23 cellular contexts compared by ENCODE assay signal in the genomic region with DNA sequence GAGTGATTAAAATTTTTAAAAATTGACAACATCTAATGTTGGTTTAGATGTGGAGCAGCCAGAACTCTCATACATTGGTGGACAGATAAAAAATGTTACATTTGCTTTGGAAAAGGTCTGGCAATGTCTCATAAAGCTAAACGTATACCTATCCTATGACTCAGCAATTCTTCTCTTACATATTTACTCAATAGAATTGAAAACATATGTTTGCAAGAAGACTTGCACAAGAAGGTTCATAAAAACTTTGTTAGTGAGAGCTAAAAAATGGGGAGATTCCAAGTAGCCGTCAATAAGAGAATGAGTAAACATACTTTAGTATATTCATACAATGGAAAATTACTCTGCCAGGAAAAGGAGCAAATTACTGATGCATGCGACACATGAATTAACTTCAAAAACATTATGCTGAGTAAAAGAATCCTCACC. TPM values are rescaled to one million over a fixed set of nuclear protein-coding genes. Genes with fewer than 3 reads are reported as not detected.
A peak's percentile ranks its signal among the peaks of the same experiment; 100 is the strongest.
DNase-seq lines count a peak whose midpoint lies in the region; ATAC-seq, FAIRE-seq and TF ChIP-seq lines count a peak whose summit lies in the region.
"Had no signal": no experiment of that assay in that cellular context is flagged by ENCODE, and none has a peak within 500 bp of the region (broad histone marks: within the 10 kb centered on the region; RNA-seq: fewer than 3 reads in every experiment).

No MANE protein-coding gene starts in this region.

- H3K9me1 ChIP-seq in K562 (ENCODE audit: control insufficient read depth, insufficient read depth, low read length), result no peaks in the 10 kb centered on the region

- H4K20me1 ChIP-seq in K562 (replicated peaks; ENCODE audit: control insufficient read depth, insufficient read depth, low read length), result no peaks in the 10 kb centered on the region

- H3K79me2 ChIP-seq in K562 (ENCODE audit: control insufficient read depth, insufficient read depth, low read length), result no peaks in the 10 kb centered on the region

- H3K36me3 ChIP-seq in K562 (ENCODE audit: control insufficient read depth, insufficient read depth, low read length), result no peaks in the 10 kb centered on the region
- H3K36me3 ChIP-seq in upper lobe of left lung, result no peaks in the 10 kb centered on the region
- H3K36me3 ChIP-seq: ascending aorta, BE2C, colonic mucosa, neutrophil, transverse colon had no signal

- 0% methylated on average over 3 of the region's 3 CpGs for WGBS in K562 (ENCODE audit: insufficient coverage, low coverage, missing lambda C conversion rate)
- 81 to 85% methylated on average over 3 of the region's 3 CpGs for WGBS in upper lobe of left lung, 2 donors

- POLR2A ChIA-PET in K562 (lab: Yijun Ruan, JAX), result no interaction called here

- TF ChIP-seq POLR2A in K562 (conservative IDR thresholded peaks at IDR 0.05), result no peak
- TF ChIP-seq POLR2A in upper lobe of left lung (IDR thresholded peaks at IDR 0.05), result no peak

- H3K27ac ChIP-seq in K562 (ENCODE audit: extremely low read depth, low read depth, low read length) (no peak overlapping the region), upper lobe of left lung (no peak overlapping the region)
- H3K27ac ChIP-seq: ascending aorta, colonic mucosa, left ventricle myocardium inferior, neutrophil, transverse colon had no signal

- no peak overlapping the region for H2AFZ ChIP-seq in K562 (ENCODE audit: low read depth, low read length)

- no peak overlapping the region for H3K9ac ChIP-seq in K562 (ENCODE audit: insufficient read depth in 1 of 2, low read depth in 2 of 2, low read length in 2 of 2)

- ATAC-seq in K562 (no peak), upper lobe of left lung (ENCODE audit: low FRiP score in 2 of 2) (no peak), HG03439 (IDR thresholded peaks at IDR 0.05; ENCODE audit: unreplicated experiment) (no peak)

- no peaks in the 10 kb centered on the region; a peak in 2 of 5 replicates for H3K4me1 ChIP-seq in K562 (replicated peaks in 1 of 2; ENCODE audit: control insufficient read depth in 2 of 2, insufficient read depth in 2 of 2, low read length in 2 of 2)
- peaks cover 21 to 38% (median 25%) of the 10 kb centered on the region in 4 donors for H3K4me1 ChIP-seq in upper lobe of left lung
- H3K4me1 ChIP-seq: BE2C, colonic mucosa had no signal

- TF ChIP-seq CTCF in AG09309 (IDR thresholded peaks at IDR 0.05; ENCODE audit: control insufficient read depth, insufficient read depth, low read depth, low read length, missing control alignments) (no peak), K562 (IDR thresholded peaks at IDR 0.05 in 2 of 3, conservative IDR thresholded peaks at IDR 0.05 in 1 of 3; ENCODE audit: insufficient read depth in 2 of 3, low read depth in 1 of 3, low read length in 3 of 3) (no peak), upper lobe of left lung (IDR thresholded peaks at IDR 0.05) (no peak)

- no peak overlapping the region for H3K4me2 ChIP-seq in K562 (ENCODE audit: insufficient read depth, low read length)

- intact Hi-C loops in K562 (cut with micrococcal nuclease), result no loop called here

- DNase-seq in AG09309 (ENCODE audit: low read depth) (peak; percentile 91), HCEC 1CT (peak; percentile 99), K562 (ENCODE audit: extremely low read depth in 1 of 4, low spot score in 3 of 4) (no peak), hepatic stellate cell (ENCODE audit: low spot score) (peak; percentile 29), upper lobe of left lung (no peak), DMS 273 (lab: John Stamatoyannopoulos, UW; ENCODE audit: unreplicated experiment) (no peak), NCI-H774 (lab: John Stamatoyannopoulos, UW) (no peak)
- DNase-seq: activated CD4-positive, alpha-beta T cell treated with anti-CD3 and anti-CD28 coated beads, Interleukin-2, amount 50 U/mL, for 1 hour; activated CD8-positive, alpha-beta memory T cell treated with anti-CD3 and anti-CD28 coated beads, Interleukin-2, amount 50 U/mL, for 48 hours; activated gamma-delta T cell treated with Interleukin-2 at 50 U/mL for 16 hours; BE2C; colonic mucosa; left ventricle myocardium inferior; MV-4-11; NCI-H2029; NCI-H446; NK-92 treated with Interleukin-12 subunit alpha and Interleukin-12 subunit beta, amount 100 ng/mL, for 24 hours; stimulated activated naive CD4-positive, alpha-beta T cell; transverse colon had no signal

- H3K27me3 ChIP-seq in K562 (ENCODE audit: control insufficient read depth in 2 of 2, insufficient read depth in 2 of 2, low read length in 2 of 2), result peaks cover 0 to 9% of the 10 kb centered on the region in 2 experiments; a peak in 1 of 5 replicates
- H3K27me3 ChIP-seq in upper lobe of left lung, result no peaks in the 10 kb centered on the region
- H3K27me3 ChIP-seq: ascending aorta, BE2C, colonic mucosa, neutrophil, transverse colon had no signal

- no peaks in the 10 kb centered on the region for H3K9me3 ChIP-seq in K562 (replicated peaks; ENCODE audit: control insufficient read depth, insufficient read depth, low read depth, low read length)
- no peaks in the 10 kb centered on the region for H3K9me3 ChIP-seq in upper lobe of left lung
- H3K9me3 ChIP-seq: ascending aorta, BE2C, colonic mucosa, left ventricle myocardium inferior, neutrophil, transverse colon had no signal

- CTCF ChIA-PET in K562 (lab: Yijun Ruan, JAX; ENCODE audit: low intra/inter-chr PET ratio), result no interaction called here

- no peak for FAIRE-seq in K562 (lab: Jason Lieb, UNC)

- BruUV-seq in K562 (replicated peaks; lab: Mats Ljungman, UMichigan), result no TSS peak

- in situ Hi-C loops in K562 (cut with MboI), result no loop called here

- H3K4me3 ChIP-seq in AG09309 (ENCODE audit: control insufficient read depth, low read depth, low read length) (no peak overlapping the region), K562 (no peak overlapping the region), upper lobe of left lung (no peak overlapping the region)
- H3K4me3 ChIP-seq: ascending aorta, colonic mucosa, left ventricle myocardium inferior, transverse colon had no signal

- TF ChIP-seq RAD21 in K562 (CRISPR knock-in tag; conservative IDR thresholded peaks at IDR 0.05 in 1 of 2, IDR thresholded peaks at IDR 0.05 in 1 of 2), result no peak

- TF ChIP-seq EP300 in K562 (IDR thresholded peaks at IDR 0.05; ENCODE audit: low read length) (no peak), upper lobe of left lung (IDR thresholded peaks at IDR 0.05) (no peak)

TF ChIP-seq in K562, 482 proteins besides CTCF, POLR2A, EP300 and RAD21 (continues in another document):
- TF ChIP-seq POLR2AphosphoS2 (IDR thresholded peaks at IDR 0.05; ENCODE audit: low read length), result no peak
- peak; percentile 47; the same call in 1 of the 2 replicates for TF ChIP-seq MAFK (IDR thresholded peaks at IDR 0.05; ENCODE audit: low read length)
- TF ChIP-seq, protein P1, sequence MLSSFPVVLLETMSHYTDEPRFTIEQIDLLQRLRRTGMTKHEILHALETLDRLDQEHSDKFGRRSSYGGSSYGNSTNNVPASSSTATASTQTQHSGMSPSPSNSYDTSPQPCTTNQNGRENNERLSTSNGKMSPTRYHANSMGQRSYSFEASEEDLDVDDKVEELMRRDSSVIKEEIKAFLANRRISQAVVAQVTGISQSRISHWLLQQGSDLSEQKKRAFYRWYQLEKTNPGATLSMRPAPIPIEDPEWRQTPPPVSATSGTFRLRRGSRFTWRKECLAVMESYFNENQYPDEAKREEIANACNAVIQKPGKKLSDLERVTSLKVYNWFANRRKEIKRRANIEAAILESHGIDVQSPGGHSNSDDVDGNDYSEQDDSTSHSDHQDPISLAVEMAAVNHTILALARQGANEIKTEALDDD (IDR thresholded peaks at IDR 0.05), result no peak
- peak; percentile 62; the same call in 1 of the 2 replicates for TF ChIP-seq NFE2L1 (tag; IDR thresholded peaks at IDR 0.05; ENCODE audit: borderline replicate concordance, low read depth)
- peak; percentile 69 for TF ChIP-seq ZNF146 (CRISPR knock-in tag; IDR thresholded peaks at IDR 0.05; ENCODE audit: unreplicated experiment)
- TF ChIP-seq, protein P2, sequence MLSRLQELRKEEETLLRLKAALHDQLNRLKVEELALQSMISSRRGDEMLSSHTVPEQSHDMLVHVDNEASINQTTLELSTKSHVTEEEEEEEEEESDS (CRISPR knock-in tag; IDR thresholded peaks at IDR 0.05), result no peak
- TF ChIP-seq, protein P3, sequence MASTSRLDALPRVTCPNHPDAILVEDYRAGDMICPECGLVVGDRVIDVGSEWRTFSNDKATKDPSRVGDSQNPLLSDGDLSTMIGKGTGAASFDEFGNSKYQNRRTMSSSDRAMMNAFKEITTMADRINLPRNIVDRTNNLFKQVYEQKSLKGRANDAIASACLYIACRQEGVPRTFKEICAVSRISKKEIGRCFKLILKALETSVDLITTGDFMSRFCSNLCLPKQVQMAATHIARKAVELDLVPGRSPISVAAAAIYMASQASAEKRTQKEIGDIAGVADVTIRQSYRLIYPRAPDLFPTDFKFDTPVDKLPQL (IDR thresholded peaks at IDR 0.05; ENCODE audit: extremely low read depth, insufficient read length), result no peak
- no peak for TF ChIP-seq NFIX (CRISPR knock-in tag; IDR thresholded peaks at IDR 0.05; ENCODE audit: low read depth)
- TF ChIP-seq MAFG (tag; conservative IDR thresholded peaks at IDR 0.05), result peak; percentile 77

RNA-seq across cellular contexts. Expression of a gene that starts 30.0 kb away (rescaled TPM):
- total RNA-seq in K562 (2011; cell fraction: chromatin; rRNA removed; ENCODE audit: low replicate concordance), result not detected in 2 replicates
- 0.33 TPM in 1 of 2 replicates, not detected in the other for total RNA-seq in K562 (2011; cell fraction: nucleolus; rRNA removed)
- total RNA-seq in K562 (2011; cell fraction: nucleoplasm; rRNA removed), result not detected in 2 replicates
- total RNA-seq in K562 (2014; rRNA removed) (0.16 TPM in 1 of 2 replicates, not detected in the other), K562 (2014; rRNA removed; fragmentation: Illumina TruSeq; extraction: Trizol) (0.16 and 0.22 TPM in 2 replicates), K562 (2015; rRNA removed; fragmentation: Illumina TruSeq; extraction: Trizol) (not detected in 2 replicates), K562 (2021) (0.13 and 0.22 TPM in 2 replicates), upper lobe of left lung (1 to 10 TPM in 4 of 6 donors, under 1 TPM in 2; 0.22 to 5.9 (median 1.8) TPM)
- polyA plus RNA-seq in K562 (2011; rRNA removed) (0.22 and 0.24 TPM in 2 replicates), K562 (2014; fragmentation: Illumina TruSeq; extraction: Trizol) (0.03 and 0.24 TPM in 2 replicates), K562 (2014; fragmentation: Nextera tagmentation; extraction: Ambion mirVana) (under 1 TPM; 0.18 to 0.24 TPM), K562 (2014; rRNA removed) (not detected in 2 replicates)
- polyA plus RNA-seq in K562 (2011; cell fraction: cytosol; rRNA removed), result 0.19 and 0.24 TPM in 2 replicates
- 0.14 TPM in 1 of 2 replicates, not detected in the other for polyA plus RNA-seq in K562 (2011; cell fraction: nucleus; rRNA removed)
- polyA plus RNA-seq in K562 (2012), result 0.09 and 1.6 TPM in 2 replicates
- 0.07 and 0.18 TPM in 2 replicates for polyA minus RNA-seq in K562 (2011; rRNA and poly(A)+ RNA removed)
- not detected in 2 replicates for polyA minus RNA-seq in K562 (2011; cell fraction: cytosol; rRNA and poly(A)+ RNA removed)
- not detected in 2 replicates for polyA minus RNA-seq in K562 (2011; cell fraction: nucleus; rRNA and poly(A)+ RNA removed)
- total RNA-seq: T-helper 1 cell treated with Interleukin-12 subunit alpha and Interleukin-12 subunit beta and Interleukin-4 antibody, amounts not matched to agents 30 ng/mL and 1 ng/mL, for 36 hours had no signal

Comparison
In these comparisons a context has a peak if more than half of its experiments do, and no peak if none do; other contexts are left out.
1. DNase-seq: peak in AG09309 (single experiment), HCEC 1CT (single experiment) and hepatic stellate cell (single experiment); none in K562 (0 of 4), upper lobe of left lung (0 of 2), DMS 273 (single experiment) and NCI-H774 (single experiment).